ENCODE assay signal across 24 cellular contexts in genomic region chr5:90193185-90193822, GRCh38.
"Had no signal": no experiment of that assay in that cellular context is flagged by ENCODE, and none has a peak within 500 bp of the region (broad histone marks: within the 10 kb centered on the region; RNA-seq: fewer than 3 reads in every experiment).

No MANE protein-coding gene starts in this region.

- H3K27me3 ChIP-seq: esophagus squamous epithelium, gastroesophageal sphincter, hepatocyte, neutrophil, spleen, stomach had no signal

- H3K79me2 ChIP-seq: hepatocyte had no signal

- H3K36me3 ChIP-seq: esophagus squamous epithelium, gastroesophageal sphincter, neutrophil, spleen, stomach, thoracic aorta had no signal

- H3K4me1 ChIP-seq: gastroesophageal sphincter, spleen, stomach had no signal

- H3K4me1 Mint-ChIP-seq: naive thymus-derived CD4-positive, alpha-beta T cell had no signal

- H3K4me3 Mint-ChIP-seq: effector memory CD8-positive, alpha-beta T cell; naive thymus-derived CD4-positive, alpha-beta T cell; nephron progenitor cell had no signal

- DNase-seq: effector memory CD8-positive, alpha-beta T cell; esophagus squamous epithelium; foreskin fibroblast; glutamatergic neuron; left colon; left ventricle myocardium superior; mesenchymal stem cell; naive thymus-derived CD4-positive, alpha-beta T cell; nephron progenitor cell; spleen; stimulated activated CD4-positive, alpha-beta T cell treated with anti-CD3 and anti-CD28 coated beads, Interleukin-15, amount 100 ng/mL, for 24 hours; stimulated activated CD4-positive, alpha-beta T cell treated with anti-CD3 and anti-CD28 coated beads, Interleukin-1b, Interleukin-23, amount 100 ng/mL, for 48 hours; stimulated activated CD4-positive, alpha-beta T cell treated with anti-CD3 and anti-CD28 coated beads, Interleukin-4, amount 100 ng/mL, for 24 hours; stimulated activated naive CD4-positive, alpha-beta T cell; stomach; substantia nigra; trophoblast cell had no signal

- H3K36me3 Mint-ChIP-seq: naive thymus-derived CD4-positive, alpha-beta T cell had no signal

- H3K4me3 ChIP-seq: esophagus squamous epithelium, gastroesophageal sphincter, hepatocyte, lung, spleen, stomach, thoracic aorta had no signal

- H3K4me2 ChIP-seq: hepatocyte had no signal

- H3K27ac ChIP-seq: esophagus squamous epithelium, gastroesophageal sphincter, hepatocyte, neutrophil, spleen, stomach, thoracic aorta had no signal

- H3K27ac Mint-ChIP-seq: effector memory CD8-positive, alpha-beta T cell; naive thymus-derived CD4-positive, alpha-beta T cell; nephron progenitor cell had no signal

- H3K27me3 Mint-ChIP-seq: effector memory CD8-positive, alpha-beta T cell had no signal

- FAIRE-seq: urothelium cell line had no signal

- ATAC-seq: effector memory CD8-positive, alpha-beta T cell; gastroesophageal sphincter; left colon; left ventricle myocardium superior; naive thymus-derived CD4-positive, alpha-beta T cell; sciatic nerve had no signal
